In genomic region chr3:39051649-39052557, GRCh38 we compare ENCODE assay signal across 8 cellular contexts. TPM values are rescaled to one million over a fixed set of nuclear protein-coding genes. Genes with fewer than 3 reads are reported as not detected.
DNase-seq lines count a peak whose midpoint lies in the region; ATAC-seq and TF ChIP-seq lines count a peak whose summit lies in the region.

SCN11A (minus strand) TSS chr3:39051944; CDS start chr3:38950362, 101,582 bp downstream.
WDR48 (plus strand) TSS chr3:39052016; CDS start chr3:39052026, 10 bp downstream.

- POLR2A ChIA-PET in activated CD4-positive, alpha-beta memory T cell treated with anti-CD3 and anti-CD28 coated beads for 36 hours (lab: Charles Lee), result no interaction called here

- peak within 1 kb of the TSS; percentile 93 to 97 (median 96) for H3K4me3 Mint-ChIP-seq in CD4-positive, CD25-positive, alpha-beta regulatory T cell
- peak within 1 kb of the TSS; percentile 92 for H3K4me3 Mint-ChIP-seq in activated CD4-positive, alpha-beta memory T cell treated with anti-CD3 and anti-CD28 coated beads for 36 hours

- H3K9ac ChIP-seq in duodenal mucosa (ENCODE audit: low read depth in 1 of 2, low read length in 2 of 2), result peak within 1 kb of the TSS; percentile 85 to 92

- H3K4me1 Mint-ChIP-seq in CD4-positive, CD25-positive, alpha-beta regulatory T cell, result peaks cover 38 to 71% (median 43%) of the 10 kb centered on the region in 4 donors
- H3K4me1 Mint-ChIP-seq in activated CD4-positive, alpha-beta memory T cell treated with anti-CD3 and anti-CD28 coated beads for 36 hours (ENCODE audit: low read depth), result peaks cover 64% of the 10 kb centered on the region

- H3K27ac Mint-ChIP-seq in CD4-positive, CD25-positive, alpha-beta regulatory T cell, result peak within 1 kb of the TSS; percentile 98 to 99 (median 99)
- H3K27ac Mint-ChIP-seq in activated CD4-positive, alpha-beta memory T cell treated with anti-CD3 and anti-CD28 coated beads for 36 hours, result peak within 1 kb of the TSS; percentile 96

- peaks cover 12% of the 10 kb centered on the region for H3K27me3 Mint-ChIP-seq in CD4-positive, CD25-positive, alpha-beta regulatory T cell
- H3K27me3 Mint-ChIP-seq in activated CD4-positive, alpha-beta memory T cell treated with anti-CD3 and anti-CD28 coated beads for 36 hours, result no peaks in the 10 kb centered on the region

- peaks cover 7% of the 10 kb centered on the region for H3K36me3 Mint-ChIP-seq in CD4-positive, CD25-positive, alpha-beta regulatory T cell
- H3K36me3 Mint-ChIP-seq in activated CD4-positive, alpha-beta memory T cell treated with anti-CD3 and anti-CD28 coated beads for 36 hours, result no peaks in the 10 kb centered on the region

- H3K9me3 ChIP-seq in CD4-positive, CD25-positive, alpha-beta regulatory T cell (ENCODE audit: control insufficient read depth in 2 of 2, low read length in 2 of 2), result no peaks in the 10 kb centered on the region
- H3K9me3 ChIP-seq in duodenal mucosa (ENCODE audit: control insufficient read depth in 1 of 2, low read length in 2 of 2) (no peaks in the 10 kb centered on the region), right lobe of liver (no peaks in the 10 kb centered on the region)

- no peaks in the 10 kb centered on the region for H3K27me3 ChIP-seq in CD4-positive, CD25-positive, alpha-beta regulatory T cell (ENCODE audit: control insufficient read depth, insufficient read depth, low read length)
- H3K27me3 ChIP-seq in duodenal mucosa (ENCODE audit: control insufficient read depth in 1 of 2, insufficient read depth in 2 of 2, low read length in 2 of 2) (no peaks in the 10 kb centered on the region), right lobe of liver (no peaks in the 10 kb centered on the region)

- H3K27ac ChIP-seq in CD4-positive, CD25-positive, alpha-beta regulatory T cell (ENCODE audit: insufficient read depth, low read length, poor library complexity, severe bottlenecking), result peak within 1 kb of the TSS; percentile 97
- H3K27ac ChIP-seq in duodenal mucosa (ENCODE audit: low read depth, low read length) (peak within 1 kb of the TSS; percentile 84), right lobe of liver (peak within 1 kb of the TSS; percentile 87 to 99 (median 93))

- peak; percentile 91 to 96 (median 91) for DNase-seq in CD4-positive, CD25-positive, alpha-beta regulatory T cell
- DNase-seq in NCI-H774 (lab: John Stamatoyannopoulos, UW) (peak; percentile 71), right lobe of liver (peak; percentile 95 to 97 (median 96))
- peak; percentile 96 for DNase-seq in activated CD4-positive, alpha-beta memory T cell treated with anti-CD3 and anti-CD28 coated beads for 36 hours
- DNase-seq in stimulated activated CD4-positive, alpha-beta T cell treated with anti-CD3 and anti-CD28 coated beads, Interleukin-4, amount 100 ng/mL, for 24 hours, result peak; percentile 95

- peak within 1 kb of the TSS; percentile 92 for H3K4me3 ChIP-seq in CD4-positive, CD25-positive, alpha-beta regulatory T cell (ENCODE audit: low read depth, low read length)
- H3K4me3 ChIP-seq in duodenal mucosa (ENCODE audit: low read depth in 1 of 2, low read length in 2 of 2), result peak within 1 kb of the TSS; percentile 93 to 94
- peak within 1 kb of the TSS; percentile 79 to 96 (median 93) for H3K4me3 ChIP-seq in right lobe of liver

- H3K9me3 Mint-ChIP-seq in CD4-positive, CD25-positive, alpha-beta regulatory T cell, result peaks cover 0 to 5% (median 0%) of the 10 kb centered on the region in 7 donors
- no peaks in the 10 kb centered on the region for H3K9me3 Mint-ChIP-seq in activated CD4-positive, alpha-beta memory T cell treated with anti-CD3 and anti-CD28 coated beads for 36 hours

- intact Hi-C loops in activated CD4-positive, alpha-beta memory T cell treated with anti-CD3 and anti-CD28 coated beads for 36 hours (cut with micrococcal nuclease), result loop anchor here (1.0 to 5.0 kb wide), 6 partner anchors 14 to 1255 kb away; partner anchors contain the start of genes EIF1B, GORASP1, RPSA and TTC21A
- intact Hi-C loops in right lobe of liver (cut with DNase I), result no loop called here

- peaks cover 23% of the 10 kb centered on the region for H3K4me1 ChIP-seq in CD4-positive, CD25-positive, alpha-beta regulatory T cell (ENCODE audit: control insufficient read depth, insufficient read depth, low read length, poor library complexity, severe bottlenecking)
- H3K4me1 ChIP-seq in duodenal mucosa (ENCODE audit: control insufficient read depth in 1 of 2, insufficient read depth in 2 of 2, low read length in 2 of 2) (peaks cover 14 to 22% of the 10 kb centered on the region in 2 donors), right lobe of liver (peaks cover 0 to 15% (median 6%) of the 10 kb centered on the region in 4 donors)

- peak; percentile 81 for TF ChIP-seq POLR2A in right lobe of liver (IDR thresholded peaks at IDR 0.05)

- 0% methylated on average over 20 of the region's 68 CpGs for WGBS in right lobe of liver (ENCODE audit: insufficient coverage, low coverage, low lambda C conversion rate, missing lambda C conversion rate)

- H3K36me3 ChIP-seq in CD4-positive, CD25-positive, alpha-beta regulatory T cell (ENCODE audit: control insufficient read depth, insufficient read depth, low read length), result no peaks in the 10 kb centered on the region
- H3K36me3 ChIP-seq in duodenal mucosa (ENCODE audit: control insufficient read depth in 1 of 2, insufficient read depth in 2 of 2, low read length in 2 of 2) (no peaks in the 10 kb centered on the region), right lobe of liver (no peaks in the 10 kb centered on the region)

- CTCF ChIA-PET in activated CD4-positive, alpha-beta memory T cell treated with anti-CD3 and anti-CD28 coated beads for 36 hours (lab: Charles Lee), result interaction anchor here (1.4 kb wide), 3 partner anchors 15 to 21 kb away, joined by 3 to 5 read pairs (median 3); no protein-coding TSS in a partner anchor

- peak; percentile 96 to 97 for ATAC-seq in CD4-positive, CD25-positive, alpha-beta regulatory T cell (ENCODE audit: low read depth in 2 of 2)
- ATAC-seq in GM19438 (IDR thresholded peaks at IDR 0.05; ENCODE audit: low read depth, unreplicated experiment) (peak; percentile 98), HG03571 (IDR thresholded peaks at IDR 0.05; ENCODE audit: unreplicated experiment) (peak; percentile 99), right lobe of liver (peak; percentile 98 to 100 (median 99))

- TF ChIP-seq CTCF in right lobe of liver (IDR thresholded peaks at IDR 0.05), result no peak

RNA-seq across cellular contexts. Expression of gene SCN11A, which starts in this region (rescaled TPM):
- not detected for total RNA-seq in CD4-positive, CD25-positive, alpha-beta regulatory T cell
- polyA plus RNA-seq in CD4-positive, CD25-positive, alpha-beta regulatory T cell, result under 1 TPM in 1 of 4 donors, not detected in 3; 0.13 TPM
- under 1 TPM; 0.02 to 0.05 TPM for total RNA-seq in activated CD4-positive, alpha-beta memory T cell treated with anti-CD3 and anti-CD28 coated beads for 36 hours
- total RNA-seq in right lobe of liver, result under 1 TPM in 5 of 6 experiments, not detected in 1; 0.12 to 0.31 (median 0.16) TPM

RNA-seq across cellular contexts. Expression of gene WDR48, which starts in this region (rescaled TPM):
- total RNA-seq in CD4-positive, CD25-positive, alpha-beta regulatory T cell, result 104 TPM
- polyA plus RNA-seq in CD4-positive, CD25-positive, alpha-beta regulatory T cell, result 10 to 100 TPM; 46.7 to 70.6 (median 49.9) TPM
- total RNA-seq in activated CD4-positive, alpha-beta memory T cell treated with anti-CD3 and anti-CD28 coated beads for 36 hours, result 10 to 100 TPM; 38.5 to 43.8 TPM
- total RNA-seq in right lobe of liver, result 10 to 100 TPM; 11.3 to 21.9 (median 18.3) TPM

Comparison
In these comparisons a context has a peak if more than half of its experiments do, and no peak if none do; other contexts are left out.
1. Peak in every context shown above with its lines: DNase-seq, ATAC-seq, H3K4me3 ChIP-seq and H3K27ac ChIP-seq.